In the genomic region with DNA sequence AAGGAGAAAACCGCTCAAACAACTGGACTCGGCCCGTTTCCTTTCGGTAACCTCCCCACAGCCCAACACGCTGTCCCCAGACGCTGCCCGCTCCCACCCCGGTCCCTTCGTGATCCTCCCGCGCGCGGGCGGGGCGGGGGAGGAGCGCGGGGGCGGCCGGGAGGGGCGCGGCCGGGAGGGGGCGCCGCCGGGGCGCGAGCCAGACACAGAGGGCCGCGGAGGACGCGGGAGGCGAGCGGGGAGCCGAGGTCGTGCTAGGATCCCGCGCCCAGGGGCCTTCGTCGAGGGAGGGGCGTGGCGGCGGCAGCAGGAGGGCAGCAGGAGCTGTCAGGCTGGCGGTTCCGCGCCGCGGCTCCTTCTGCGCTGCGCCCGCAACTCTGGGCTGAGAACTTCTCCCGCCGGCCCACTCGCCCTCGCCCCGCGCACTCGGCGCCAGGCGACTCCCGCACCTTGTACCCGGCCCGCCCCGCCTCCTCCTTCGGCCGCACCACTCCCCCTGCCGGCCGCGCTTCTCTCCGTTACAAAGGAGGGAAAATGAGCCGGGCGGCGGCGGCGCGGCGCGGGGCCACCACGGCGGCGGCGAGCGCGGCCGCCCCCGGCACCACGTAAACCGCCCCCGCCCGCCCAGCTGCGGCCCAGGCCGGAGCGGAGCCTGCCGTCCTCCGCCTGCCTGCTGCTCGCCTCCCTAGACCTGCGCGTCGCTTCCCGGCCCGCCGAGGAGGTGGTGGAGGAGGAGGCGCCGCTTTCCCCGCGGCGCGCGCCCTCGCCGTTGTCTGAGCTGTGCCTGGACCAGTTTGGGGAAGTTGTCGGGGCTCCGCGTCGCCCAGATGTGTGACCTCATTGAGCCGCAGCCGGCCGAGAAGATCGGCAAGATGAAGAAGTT, we compare ENCODE assay signal across 8 cellular contexts. TPM values are rescaled to one million over a fixed set of nuclear protein-coding genes. Genes with fewer than 3 reads are reported as not detected.
DNase-seq lines count a peak whose midpoint lies in the region; ATAC-seq and TF ChIP-seq lines count a peak whose summit lies in the region.

Gene CDK14, plus strand, starts transcription at position 521 of the 883 bp plus-strand sequence. Its CDS starts 307 bp downstream, at position 828.

- ATAC-seq in GM18868 (IDR thresholded peaks at IDR 0.05; ENCODE audit: unreplicated experiment) = peak; percentile 55
- peak; percentile 74 for ATAC-seq in HG03025 (IDR thresholded peaks at IDR 0.05; ENCODE audit: low FRiP score, unreplicated experiment)

- H3K9me3 ChIP-seq in stomach = no peaks in the 10 kb centered on the region

- peak within 1 kb of the TSS; percentile 76 for H3K4me3 ChIP-seq in epithelial cell of esophagus (ENCODE audit: low read length)
- H3K4me3 ChIP-seq in stomach = peak within 1 kb of the TSS; percentile 79 to 94 (median 84)

- H3K27ac ChIP-seq in C4-2B = peak within 1 kb of the TSS; percentile 81
- H3K27ac ChIP-seq in stomach = peak within 1 kb of the TSS; percentile 81 to 92 (median 84)

- peaks cover 0 to 46% (median 20%) of the 10 kb centered on the region in 4 donors for H3K4me1 ChIP-seq in stomach

- WGBS in stomach, 5 donors = 1% methylated on average over 22 to 118 of the region's 118 CpGs

- no peaks in the 10 kb centered on the region for H3K27me3 ChIP-seq in stomach

- intact Hi-C loops in stomach (cut with DNase I; ENCODE audit: low total_unique reads) = no loop called here

- TF ChIP-seq POLR2A in stomach (IDR thresholded peaks at IDR 0.05) = no peak

- peak; percentile 89 for TF ChIP-seq CTCF in C4-2B (conservative IDR thresholded peaks at IDR 0.05)
- TF ChIP-seq CTCF in epithelial cell of esophagus (IDR thresholded peaks at IDR 0.05; ENCODE audit: insufficient read depth, low read depth, low read length, missing control alignments) = peak; percentile 34
- TF ChIP-seq CTCF in stomach (IDR thresholded peaks at IDR 0.05) = peak in 4 of 7 experiments; percentile 2 to 61 (median 13)

- H3K36me3 ChIP-seq in stomach = no peaks in the 10 kb centered on the region

- no peak for TF ChIP-seq EP300 in stomach (IDR thresholded peaks at IDR 0.05)

- DNase-seq in NCI-H2196 treated with DMSO at 0.1 percent for 48 hours (lab: John Stamatoyannopoulos, UW; ENCODE audit: unreplicated experiment) (peak; percentile 41), epithelial cell of esophagus (ENCODE audit: low read depth) (peak; percentile 77), midbrain (lab: John Stamatoyannopoulos, UW) (peak; percentile 49), stomach (peak; percentile 85)
- peak; percentile 7 to 23 (median 18) for DNase-seq in activated CD4-positive, CD25-positive, alpha-beta regulatory T cell (lab: John Stamatoyannopoulos, UW)

RNA-seq across cellular contexts. Expression of gene CDK14, which starts in this region (rescaled TPM):
- total RNA-seq in stomach = 10 to 100 TPM in 4 of 5 donors, under 1 TPM in 1; 0.58 to 43.9 (median 12.8) TPM
- 10 to 100 TPM in 1 of 3 donors, 1 to 10 TPM in 2; 3.0 to 14.2 (median 8.3) TPM for polyA plus RNA-seq in stomach

Comparison
In these comparisons a context has a peak if more than half of its experiments do, and no peak if none do; other contexts are left out.
1. Peak in every context shown above with its lines: DNase-seq, ATAC-seq, H3K4me3 ChIP-seq and H3K27ac ChIP-seq.
2. CTCF ChIP-seq: peak in every context shown above with its lines; median percentile 89 in C4-2B; 34 in epithelial cell of esophagus; 13 in stomach.
3. DNase-seq: peak in every context shown above with its lines; median percentile 85 in stomach; 77 in epithelial cell of esophagus; 49 in midbrain; 41 in NCI-H2196 treated with DMSO at 0.1 percent for 48 hours; 18 in activated CD4-positive, CD25-positive, alpha-beta regulatory T cell.